ENCODE assay signal across 5 cellular contexts in the genomic region with DNA sequence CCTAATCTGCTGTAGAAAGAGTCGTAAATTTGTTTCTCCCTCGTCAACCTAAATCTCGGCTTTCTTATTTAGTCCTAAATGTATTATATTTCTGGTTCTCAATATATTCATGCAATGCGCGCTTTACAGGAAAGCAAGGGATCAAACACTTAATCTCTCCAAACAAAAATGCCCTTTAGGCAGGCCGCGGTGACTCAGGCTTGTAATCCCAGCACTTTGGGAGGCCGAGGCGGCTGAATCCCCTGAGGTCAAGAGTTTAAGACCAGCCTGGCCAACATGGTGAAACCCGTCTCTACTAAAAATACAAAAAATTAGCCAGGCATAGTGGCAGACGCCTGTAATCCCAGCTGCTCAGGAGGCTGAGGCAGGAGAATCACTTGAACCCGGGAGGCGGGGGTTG.
DNase-seq lines count a peak whose midpoint lies in the region.
"Not testable (repeated sequence)": the region's sequence is repeated elsewhere in the genome, so short reads cannot be mapped to it uniquely, and the experiment has no call there.

No MANE protein-coding gene starts in this region.

- DNase-seq in LHCN-M2 (ENCODE audit: low read depth) (peak; percentile 55), SK-MEL-5 (ENCODE audit: low read depth, low spot score) (peak; percentile 10), amniotic epithelial cell (ENCODE audit: low read depth) (peak; percentile 48), iris pigment epithelial cell (ENCODE audit: low read depth) (peak; percentile 76), myocyte (ENCODE audit: low read depth) (peak; percentile 3)

- in situ Hi-C loops in SK-MEL-5 (cut with HindIII; ENCODE audit: low pct_unique_long_range_greater_than_20kb, low sequenced_read_pairs), result not testable (repeated sequence)

Comparison
In these comparisons a context has a peak if more than half of its experiments do, and no peak if none do; other contexts are left out.
1. Peak in every context shown above with its lines: DNase-seq.
2. DNase-seq: peak in every context shown above with its lines; median percentile 76 in iris pigment epithelial cell; 55 in LHCN-M2; 48 in amniotic epithelial cell; 10 in SK-MEL-5; 3 in myocyte.